Comparison of ENCODE assay signal across 1 cellular context in the genomic region with DNA sequence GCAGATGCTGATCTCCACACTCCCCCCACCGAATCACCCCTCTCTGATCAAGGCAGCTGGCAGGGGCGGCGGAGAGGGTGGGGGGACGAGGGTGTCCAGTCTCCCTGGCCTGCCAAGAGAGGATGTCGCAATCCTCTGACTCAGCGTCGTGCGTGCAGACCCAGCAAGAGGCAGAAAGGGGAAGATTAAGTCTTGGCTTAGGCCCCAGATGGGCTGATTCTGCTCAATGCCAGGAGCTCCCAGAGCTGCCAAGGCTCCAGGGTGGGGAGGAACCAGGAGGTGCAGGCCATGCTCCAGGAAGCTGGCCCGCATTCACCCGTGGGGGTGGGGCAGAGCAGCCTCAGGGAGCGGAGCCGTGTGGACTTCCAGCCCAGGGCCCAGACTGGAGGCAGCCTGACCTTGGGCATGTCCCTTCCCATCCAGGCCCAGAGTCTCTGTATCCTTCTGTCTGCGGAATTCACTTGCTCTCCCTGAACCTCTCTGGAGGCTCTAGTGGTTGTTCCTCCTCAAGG.
TF ChIP-seq lines count a peak whose summit lies in the region.

No MANE protein-coding gene starts in this region.

TF ChIP-seq in SK-N-SH, 30 proteins besides CTCF, POLR2A, EP300 and RAD21 (continued from another document):
- TF ChIP-seq REST (IDR thresholded peaks at IDR 0.05; ENCODE audit: low read depth, low read length) (peak; percentile 69; the same call in 1 of the 2 replicates), MXI1 (IDR thresholded peaks at IDR 0.05; ENCODE audit: low read depth, low read length) (peak; percentile 35; the same call in 1 of the 2 replicates), JUND (IDR thresholded peaks at IDR 0.05) (peak; percentile 89), GATA2 (CRISPR knock-in tag; IDR thresholded peaks at IDR 0.05) (no peak), GABPA (IDR thresholded peaks at IDR 0.05; ENCODE audit: low read depth) (no peak; the same call in 1 of the 2 replicates), USF2 (IDR thresholded peaks at IDR 0.05; ENCODE audit: borderline replicate concordance, low read depth, low read length) (no peak), RCOR1 (IDR thresholded peaks at IDR 0.05; ENCODE audit: low read length) (peak; percentile 46; the same call in 1 of the 2 replicates), ZBTB33 (IDR thresholded peaks at IDR 0.05; ENCODE audit: borderline replicate concordance, low read depth) (no peak), TAF1 (IDR thresholded peaks at IDR 0.05; ENCODE audit: borderline replicate concordance, low read depth, low read length) (peak; percentile 84; the same call in 1 of the 2 replicates), TEAD4 (IDR thresholded peaks at IDR 0.05; ENCODE audit: borderline replicate concordance, insufficient read depth) (peak; percentile 77; the same call in 1 of the 2 replicates), RXRA (IDR thresholded peaks at IDR 0.05; ENCODE audit: borderline replicate concordance, low read depth) (peak; percentile 92), YY1 (IDR thresholded peaks at IDR 0.05; ENCODE audit: low read depth) (no peak), FOXM1 (IDR thresholded peaks at IDR 0.05; ENCODE audit: low read depth) (no peak), POLR2AphosphoS5 (IDR thresholded peaks at IDR 0.05; ENCODE audit: low read depth, low read length) (peak; percentile 61; the same call in 1 of the 2 replicates), TCF12 (IDR thresholded peaks at IDR 0.05) (peak; percentile 92), RFX5 (IDR thresholded peaks at IDR 0.05; ENCODE audit: low read length) (no peak), FOSL2 (IDR thresholded peaks at IDR 0.05; ENCODE audit: borderline replicate concordance, low read depth) (peak; percentile 91), EZH2phosphoT487 (IDR thresholded peaks at IDR 0.05; ENCODE audit: borderline replicate concordance, low read depth) (no peak), NRF1 (IDR thresholded peaks at IDR 0.05; ENCODE audit: low read depth, low read length) (no peak)
- TF ChIP-seq, protein P1, sequence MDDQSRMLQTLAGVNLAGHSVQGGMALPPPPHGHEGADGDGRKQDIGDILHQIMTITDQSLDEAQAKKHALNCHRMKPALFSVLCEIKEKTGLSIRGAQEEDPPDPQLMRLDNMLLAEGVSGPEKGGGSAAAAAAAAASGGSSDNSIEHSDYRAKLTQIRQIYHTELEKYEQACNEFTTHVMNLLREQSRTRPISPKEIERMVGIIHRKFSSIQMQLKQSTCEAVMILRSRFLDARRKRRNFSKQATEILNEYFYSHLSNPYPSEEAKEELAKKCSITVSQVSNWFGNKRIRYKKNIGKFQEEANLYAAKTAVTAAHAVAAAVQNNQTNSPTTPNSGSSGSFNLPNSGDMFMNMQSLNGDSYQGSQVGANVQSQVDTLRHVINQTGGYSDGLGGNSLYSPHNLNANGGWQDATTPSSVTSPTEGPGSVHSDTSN (IDR thresholded peaks at IDR 0.05) = peak; percentile 79
- TF ChIP-seq, protein P2, sequence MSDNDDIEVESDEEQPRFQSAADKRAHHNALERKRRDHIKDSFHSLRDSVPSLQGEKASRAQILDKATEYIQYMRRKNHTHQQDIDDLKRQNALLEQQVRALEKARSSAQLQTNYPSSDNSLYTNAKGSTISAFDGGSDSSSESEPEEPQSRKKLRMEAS (IDR thresholded peaks at IDR 0.05; ENCODE audit: low read depth) = peak; percentile 89; the same call in 1 of the 2 replicates
